Comparison of ENCODE assay signal across 23 cellular contexts in the genomic region with DNA sequence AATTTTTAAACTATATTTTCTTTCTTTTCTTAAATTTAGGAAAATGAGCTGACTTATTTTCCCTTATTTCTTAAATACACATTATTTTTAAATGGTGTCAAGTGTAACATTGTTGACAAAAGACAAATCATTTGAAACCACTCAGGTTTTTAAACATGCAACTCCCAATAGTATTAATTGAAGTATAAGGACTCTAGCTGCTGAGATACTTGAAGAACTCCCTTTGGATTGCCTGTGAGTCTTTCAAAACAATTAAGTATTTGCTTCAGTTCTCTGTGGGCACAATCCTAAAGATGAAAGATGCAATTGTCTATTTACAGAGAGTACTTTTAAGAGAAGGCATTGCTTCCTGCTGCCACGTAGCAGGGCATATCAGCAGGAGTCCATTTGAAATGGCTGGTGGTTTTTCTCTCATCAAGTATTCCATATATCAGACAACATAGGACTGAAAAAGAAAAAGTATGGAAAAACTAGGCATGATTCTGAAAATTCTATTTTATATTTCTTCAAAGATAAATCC.
DNase-seq lines count a peak whose midpoint lies in the region; ATAC-seq and TF ChIP-seq lines count a peak whose summit lies in the region.
"Had no signal": no experiment of that assay in that cellular context is flagged by ENCODE, and none has a peak within 500 bp of the region (broad histone marks: within the 10 kb centered on the region; RNA-seq: fewer than 3 reads in every experiment).

No MANE protein-coding gene starts in this region.

- no peaks in the 10 kb centered on the region for H3K79me2 ChIP-seq in neural cell (replicated peaks; ENCODE audit: insufficient read depth, low read length)

- no peaks in the 10 kb centered on the region for H3K27me3 ChIP-seq in neural cell (ENCODE audit: insufficient read depth, low read depth, low read length)
- H3K27me3 ChIP-seq: SJCRH30 had no signal

- no peak for ATAC-seq in GM18909 (IDR thresholded peaks at IDR 0.05; ENCODE audit: poor library complexity, unreplicated experiment)
- ATAC-seq: activated T-cell treated with anti-CD3 and anti-CD28 coated beads, Interleukin-2, amount 50 U/mL, for 4 hours; left colon had no signal

- no peak for TF ChIP-seq RAD21 in neural cell (conservative IDR thresholded peaks at IDR 0.05)

- no peak for TF ChIP-seq EP300 in neural cell (conservative IDR thresholded peaks at IDR 0.05; ENCODE audit: poor library complexity, severe bottlenecking)

- H3K9ac ChIP-seq in neural cell (ENCODE audit: low read length) = no peak overlapping the region

- H2AFZ ChIP-seq in neural cell (ENCODE audit: low read depth, low read length) = no peak overlapping the region

- DNase-seq in COR-L47 (lab: John Stamatoyannopoulos, UW) = peak; percentile 18
- DNase-seq in G401 (ENCODE audit: low spot score) = peak; percentile 26
- DNase-seq in NCI-H748 treated with DMSO at 0.1 percent for 48 hours (lab: John Stamatoyannopoulos, UW) = peak; percentile 69
- no peak for DNase-seq in HT-29 (ENCODE audit: low spot score)
- DNase-seq in central memory CD4-positive, alpha-beta T cell = no peak
- DNase-seq: activated CD4-positive, alpha-beta T cell treated with anti-CD3 and anti-CD28 coated beads for 4 hours; activated naive CD4-positive, alpha-beta T cell; activated T-cell treated with anti-CD3 and anti-CD28 coated beads, Interleukin-2, amount 50 U/mL, for 4 hours; GDM1; GOT3; head of caudate nucleus; KBM-7; left colon; mesendoderm; NCI-H1930; occipital lobe; SJCRH30; stimulated activated CD4-positive, alpha-beta T cell treated with anti-CD3 and anti-CD28 coated beads, Interleukin-2, amount 100 ng/mL, for 24 hours; T-helper 1 cell had no signal

- H4K20me1 ChIP-seq in neural cell (ENCODE audit: insufficient read depth) = no peaks in the 10 kb centered on the region

- H3K9me2 ChIP-seq in neural cell (ENCODE audit: insufficient read depth, low read length) = no peaks in the 10 kb centered on the region

- H3K4me2 ChIP-seq in neural cell (ENCODE audit: low read length) = no peak overlapping the region

- in situ Hi-C loops in G401 (cut with HindIII; ENCODE audit: low sequenced_read_pairs) = no loop called here

- no peak overlapping the region for H3K4me3 ChIP-seq in neural cell (ENCODE audit: low read length)
- H3K4me3 ChIP-seq: SJCRH30, skin epidermis had no signal

- no peak for TF ChIP-seq CTCF in neural cell (IDR thresholded peaks at IDR 0.05; ENCODE audit: poor library complexity, severe bottlenecking)

- H3K9me3 ChIP-seq in neural cell (ENCODE audit: low read length) = no peaks in the 10 kb centered on the region
- H3K9me3 ChIP-seq: SJCRH30 had no signal

- no peaks in the 10 kb centered on the region for H3F3A ChIP-seq in neural cell (ENCODE audit: insufficient read depth, low read length, poor library complexity, severe bottlenecking)

- H3K36me3 ChIP-seq in neural cell (ENCODE audit: insufficient read depth, low read length) = no peaks in the 10 kb centered on the region
- H3K36me3 ChIP-seq: SJCRH30 had no signal

- no peak overlapping the region for H3K27ac ChIP-seq in neural cell (ENCODE audit: low read length)
- H3K27ac ChIP-seq: epithelial cell of prostate, SJCRH30, skin epidermis had no signal

TF ChIP-seq in neural cell, 6 proteins besides CTCF, POLR2A, EP300 and RAD21:
- peak; percentile 19 for TF ChIP-seq REST (IDR thresholded peaks at IDR 0.05; ENCODE audit: borderline replicate concordance)
- TF ChIP-seq POLR2AphosphoS5 (IDR thresholded peaks at IDR 0.05) = peak; percentile 35
- TF ChIP-seq EZH2 (IDR thresholded peaks at IDR 0.05; ENCODE audit: borderline replicate concordance, insufficient read depth, low read length, poor library complexity, severe bottlenecking) = no peak
TF ChIP-seq in neural cell: peak in this region for 2.

Comparison
In these comparisons a context has a peak if more than half of its experiments do, and no peak if none do; other contexts are left out.
1. DNase-seq: peak in COR-L47 (single experiment), G401 (single experiment) and NCI-H748 treated with DMSO at 0.1 percent for 48 hours (single experiment); none in HT-29 (single experiment) and central memory CD4-positive, alpha-beta T cell (single experiment).